ENCODE assay signal across 18 cellular contexts in genomic region chr12:93727911-93728310, GRCh38. TPM values are rescaled to one million over a fixed set of nuclear protein-coding genes. Genes with fewer than 3 reads are reported as not detected.
DNase-seq lines count a peak whose midpoint lies in the region; ATAC-seq and TF ChIP-seq lines count a peak whose summit lies in the region.
"Had no signal": no experiment of that assay in that cellular context is flagged by ENCODE, and none has a peak within 500 bp of the region (broad histone marks: within the 10 kb centered on the region; RNA-seq: fewer than 3 reads in every experiment).

No MANE protein-coding gene starts in this region.

- H3K4me1 ChIP-seq in left ventricle myocardium inferior (peaks cover 15% of the 10 kb centered on the region), right lobe of liver (peaks cover 0 to 56% (median 17%) of the 10 kb centered on the region in 4 donors), gastrocnemius medialis (peaks cover 27 to 36% of the 10 kb centered on the region in 2 donors)
- H3K4me1 ChIP-seq: A549; BLaER1 treated with 17β-estradiol and CSF1 and Interleukin-3, amounts not matched to agents 10 nM and 100 nM had no signal

- H3K9me3 ChIP-seq in left ventricle myocardium inferior (replicated peaks) (peaks cover 2% of the 10 kb centered on the region), right lobe of liver (no peaks in the 10 kb centered on the region), gastrocnemius medialis (no peaks in the 10 kb centered on the region)
- H3K9me3 ChIP-seq: A549 had no signal

- TF ChIP-seq POLR2A in right lobe of liver (IDR thresholded peaks at IDR 0.05) (no peak), gastrocnemius medialis (IDR thresholded peaks at IDR 0.05) (no peak)

- WGBS in right lobe of liver (ENCODE audit: insufficient coverage, low coverage, low lambda C conversion rate, missing lambda C conversion rate), result 31% methylated on average over 4 of the region's 4 CpGs

- in situ Hi-C loops in gastrocnemius medialis (cut with MboI; ENCODE audit: low sequenced_read_pairs in 4 of 4), result loop anchor here in 1 of 4 donors (25.0 kb wide), 1 partner anchor 141 kb away; no protein-coding TSS in a partner anchor

- peak overlapping the region; percentile 50 for H3K27ac ChIP-seq in left ventricle myocardium inferior (replicated peaks)
- H3K27ac ChIP-seq in right lobe of liver, result peak overlapping the region in 2 of 3 donors; percentile 83 to 87
- peak overlapping the region; percentile 72 to 83 (median 77) for H3K27ac ChIP-seq in gastrocnemius medialis
- H3K27ac ChIP-seq: A549; BLaER1 treated with 17β-estradiol and CSF1 and Interleukin-3, amounts not matched to agents 10 nM and 100 nM; GM23248 had no signal

- H3K4me3 ChIP-seq in left ventricle myocardium inferior, result no peak overlapping the region
- no peak overlapping the region for H3K4me3 ChIP-seq in right lobe of liver
- no peak overlapping the region for H3K4me3 ChIP-seq in gastrocnemius medialis
- H3K4me3 ChIP-seq: A549; BLaER1 treated with 17β-estradiol and CSF1 and Interleukin-3, amounts not matched to agents 10 nM and 100 nM; GM23248 had no signal

- ATAC-seq in right lobe of liver, result peak; percentile 66 to 88 (median 86)
- peak in 1 of 2 donors; percentile 12 for ATAC-seq in gastrocnemius medialis
- ATAC-seq in HG02678 (IDR thresholded peaks at IDR 0.05; ENCODE audit: unreplicated experiment), result no peak

- DNase-seq in left ventricle myocardium inferior (no peak), cardiac septum (ENCODE audit: low spot score) (no peak), right lobe of liver (no peak), gastrocnemius medialis (no peak), cerebellar nuclear complex (lab: John Stamatoyannopoulos, UW) (no peak), OCI-M2 (lab: John Stamatoyannopoulos, UW; ENCODE audit: unreplicated experiment) (no peak)
- DNase-seq: CD8-positive, alpha-beta memory T cell; DMS79 treated with DMSO at 0.1 percent for 48 hours; GM23248; HCEC 1CT; NCI-H2029 treated with DMSO at 0.1 percent for 48 hours; NCI-H2171 treated with DMSO at 0.1 percent for 48 hours; NCI-H446 treated with DMSO at 0.1 percent for 48 hours; NK-92 treated with Interleukin-12 subunit alpha and Interleukin-12 subunit beta, amount 100 ng/mL, for 24 hours; RPMI8226 had no signal

- no peaks in the 10 kb centered on the region for H3K27me3 ChIP-seq in left ventricle myocardium inferior (ENCODE audit: low read depth)
- no peaks in the 10 kb centered on the region for H3K27me3 ChIP-seq in right lobe of liver
- H3K27me3 ChIP-seq in gastrocnemius medialis, result no peaks in the 10 kb centered on the region
- H3K27me3 ChIP-seq: BLaER1 treated with 17β-estradiol and CSF1 and Interleukin-3, amounts not matched to agents 10 nM and 100 nM had no signal

- intact Hi-C loops in left ventricle myocardium inferior (cut with micrococcal nuclease), result no loop called here
- intact Hi-C loops in cardiac septum (cut with DNase I), result no loop called here
- intact Hi-C loops in right lobe of liver (cut with DNase I), result no loop called here
- intact Hi-C loops in gastrocnemius medialis (cut with DNase I; ENCODE audit: low total_unique reads), result loop anchor here (5.0 kb wide), 1 partner anchor 46 kb away; no protein-coding TSS in a partner anchor

- H3K36me3 ChIP-seq in left ventricle myocardium inferior, result no peaks in the 10 kb centered on the region
- no peaks in the 10 kb centered on the region for H3K36me3 ChIP-seq in right lobe of liver
- no peaks in the 10 kb centered on the region for H3K36me3 ChIP-seq in gastrocnemius medialis
- H3K36me3 ChIP-seq: BLaER1 treated with 17β-estradiol and CSF1 and Interleukin-3, amounts not matched to agents 10 nM and 100 nM had no signal

- TF ChIP-seq CTCF in left ventricle myocardium inferior (IDR thresholded peaks at IDR 0.05; ENCODE audit: borderline replicate concordance) (no peak), right lobe of liver (IDR thresholded peaks at IDR 0.05) (no peak), gastrocnemius medialis (IDR thresholded peaks at IDR 0.05 in 4 of 5, conservative IDR thresholded peaks at IDR 0.05 in 1 of 5) (no peak)

RNA-seq across cellular contexts. Expression of gene CRADD, which starts 50.7 kb away (rescaled TPM):
- 46.4 TPM for total RNA-seq in left ventricle myocardium inferior
- total RNA-seq in cardiac septum, result 50.8 TPM
- 10 to 100 TPM; 17.2 to 65.3 (median 30.8) TPM for total RNA-seq in right lobe of liver
- 10 to 100 TPM; 19.4 to 28.7 (median 22.6) TPM for total RNA-seq in gastrocnemius medialis
